ENCODE assay signal across 1 cellular context in genomic region chr17:55444471-55445441, GRCh38.
TF ChIP-seq lines count a peak whose summit lies in the region.

No MANE protein-coding gene starts in this region.

TF ChIP-seq in HepG2, 621 proteins besides CTCF, POLR2A, EP300 and RAD21 (continued from another document and continues in another):
- TF ChIP-seq PAF1 (CRISPR knock-in tag; IDR thresholded peaks at IDR 0.05) (no peak), ZNF570 (CRISPR knock-in tag; IDR thresholded peaks at IDR 0.05; ENCODE audit: borderline replicate concordance) (no peak), ETV5 (CRISPR knock-in tag; IDR thresholded peaks at IDR 0.05; ENCODE audit: borderline replicate concordance) (peak; percentile 84; the same call in 1 of the 2 replicates), KIAA2018 (CRISPR knock-in tag; IDR thresholded peaks at IDR 0.05; ENCODE audit: borderline replicate concordance) (no peak), ZBTB1 (CRISPR knock-in tag; IDR thresholded peaks at IDR 0.05; ENCODE audit: borderline replicate concordance) (no peak), HDAC1 (CRISPR knock-in tag; IDR thresholded peaks at IDR 0.05) (peak; percentile 59), NR2F1 (CRISPR knock-in tag; IDR thresholded peaks at IDR 0.05) (peak; percentile 27 to 51; a peak in 2 of 4 replicates), SP140L (CRISPR knock-in tag; IDR thresholded peaks at IDR 0.05; ENCODE audit: borderline replicate concordance) (peak; percentile 50; the same call in 1 of the 2 replicates), ZNF83 (CRISPR knock-in tag; IDR thresholded peaks at IDR 0.05; ENCODE audit: borderline replicate concordance) (0 out of 2 replicates have a peak, but pooled peaks have one; percentile 21), ZFP37 (CRISPR knock-in tag; IDR thresholded peaks at IDR 0.05; ENCODE audit: borderline replicate concordance) (no peak), TRIM24 (CRISPR knock-in tag; IDR thresholded peaks at IDR 0.05) (no peak), ZBTB26 (CRISPR knock-in tag; IDR thresholded peaks at IDR 0.05; ENCODE audit: borderline replicate concordance) (no peak), ZNF567 (CRISPR knock-in tag; IDR thresholded peaks at IDR 0.05; ENCODE audit: borderline replicate concordance) (peak; percentile 78; the same call in 1 of the 2 replicates), KLF11 (CRISPR knock-in tag; IDR thresholded peaks at IDR 0.05) (peak; percentile 25; the same call in 1 of the 2 replicates), YEATS2 (CRISPR knock-in tag; IDR thresholded peaks at IDR 0.05; ENCODE audit: borderline replicate concordance) (no peak), SNAPC2 (CRISPR knock-in tag; IDR thresholded peaks at IDR 0.05) (no peak), SOX5 (CRISPR knock-in tag; IDR thresholded peaks at IDR 0.05; ENCODE audit: borderline replicate concordance) (0 out of 2 replicates have a peak, but pooled peaks have one; percentile 50), HOXD1 (CRISPR knock-in tag; IDR thresholded peaks at IDR 0.05) (no peak), ZNF383 (CRISPR knock-in tag; IDR thresholded peaks at IDR 0.05; ENCODE audit: borderline replicate concordance) (peak; percentile 20; the same call in 1 of the 2 replicates), RCOR2 (CRISPR knock-in tag; IDR thresholded peaks at IDR 0.05) (no peak; the same call in 1 of the 2 replicates), ZBTB7A (CRISPR knock-in tag; IDR thresholded peaks at IDR 0.05) (no peak), ZNF556 (CRISPR knock-in tag; IDR thresholded peaks at IDR 0.05; ENCODE audit: borderline replicate concordance) (no peak), ADNP (CRISPR knock-in tag; IDR thresholded peaks at IDR 0.05) (no peak), GFI1 (CRISPR knock-in tag; IDR thresholded peaks at IDR 0.05; ENCODE audit: borderline replicate concordance) (peak; percentile 95), BRCA1 (CRISPR knock-in tag; IDR thresholded peaks at IDR 0.05) (no peak), KLF13 (CRISPR knock-in tag; IDR thresholded peaks at IDR 0.05) (no peak), ZNF768 (CRISPR knock-in tag; IDR thresholded peaks at IDR 0.05) (no peak), SRSF1 (optimal IDR thresholded peaks at IDR 0.05; ENCODE audit: low read depth, low read length) (no peak)
- TF ChIP-seq, protein P1, sequence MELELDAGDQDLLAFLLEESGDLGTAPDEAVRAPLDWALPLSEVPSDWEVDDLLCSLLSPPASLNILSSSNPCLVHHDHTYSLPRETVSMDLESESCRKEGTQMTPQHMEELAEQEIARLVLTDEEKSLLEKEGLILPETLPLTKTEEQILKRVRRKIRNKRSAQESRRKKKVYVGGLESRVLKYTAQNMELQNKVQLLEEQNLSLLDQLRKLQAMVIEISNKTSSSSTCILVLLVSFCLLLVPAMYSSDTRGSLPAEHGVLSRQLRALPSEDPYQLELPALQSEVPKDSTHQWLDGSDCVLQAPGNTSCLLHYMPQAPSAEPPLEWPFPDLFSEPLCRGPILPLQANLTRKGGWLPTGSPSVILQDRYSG (CRISPR knock-in tag; IDR thresholded peaks at IDR 0.05), result no peak
- TF ChIP-seq, protein P2, sequence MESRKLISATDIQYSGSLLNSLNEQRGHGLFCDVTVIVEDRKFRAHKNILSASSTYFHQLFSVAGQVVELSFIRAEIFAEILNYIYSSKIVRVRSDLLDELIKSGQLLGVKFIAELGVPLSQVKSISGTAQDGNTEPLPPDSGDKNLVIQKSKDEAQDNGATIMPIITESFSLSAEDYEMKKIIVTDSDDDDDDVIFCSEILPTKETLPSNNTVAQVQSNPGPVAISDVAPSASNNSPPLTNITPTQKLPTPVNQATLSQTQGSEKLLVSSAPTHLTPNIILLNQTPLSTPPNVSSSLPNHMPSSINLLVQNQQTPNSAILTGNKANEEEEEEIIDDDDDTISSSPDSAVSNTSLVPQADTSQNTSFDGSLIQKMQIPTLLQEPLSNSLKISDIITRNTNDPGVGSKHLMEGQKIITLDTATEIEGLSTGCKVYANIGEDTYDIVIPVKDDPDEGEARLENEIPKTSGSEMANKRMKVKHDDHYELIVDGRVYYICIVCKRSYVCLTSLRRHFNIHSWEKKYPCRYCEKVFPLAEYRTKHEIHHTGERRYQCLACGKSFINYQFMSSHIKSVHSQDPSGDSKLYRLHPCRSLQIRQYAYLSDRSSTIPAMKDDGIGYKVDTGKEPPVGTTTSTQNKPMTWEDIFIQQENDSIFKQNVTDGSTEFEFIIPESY (CRISPR knock-in tag; IDR thresholded peaks at IDR 0.05), result no peak
- TF ChIP-seq, protein P3, sequence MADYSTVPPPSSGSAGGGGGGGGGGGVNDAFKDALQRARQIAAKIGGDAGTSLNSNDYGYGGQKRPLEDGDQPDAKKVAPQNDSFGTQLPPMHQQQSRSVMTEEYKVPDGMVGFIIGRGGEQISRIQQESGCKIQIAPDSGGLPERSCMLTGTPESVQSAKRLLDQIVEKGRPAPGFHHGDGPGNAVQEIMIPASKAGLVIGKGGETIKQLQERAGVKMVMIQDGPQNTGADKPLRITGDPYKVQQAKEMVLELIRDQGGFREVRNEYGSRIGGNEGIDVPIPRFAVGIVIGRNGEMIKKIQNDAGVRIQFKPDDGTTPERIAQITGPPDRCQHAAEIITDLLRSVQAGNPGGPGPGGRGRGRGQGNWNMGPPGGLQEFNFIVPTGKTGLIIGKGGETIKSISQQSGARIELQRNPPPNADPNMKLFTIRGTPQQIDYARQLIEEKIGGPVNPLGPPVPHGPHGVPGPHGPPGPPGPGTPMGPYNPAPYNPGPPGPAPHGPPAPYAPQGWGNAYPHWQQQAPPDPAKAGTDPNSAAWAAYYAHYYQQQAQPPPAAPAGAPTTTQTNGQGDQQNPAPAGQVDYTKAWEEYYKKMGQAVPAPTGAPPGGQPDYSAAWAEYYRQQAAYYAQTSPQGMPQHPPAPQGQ (CRISPR knock-in tag; IDR thresholded peaks at IDR 0.05; ENCODE audit: borderline replicate concordance), result no peak
- TF ChIP-seq, protein P4, sequence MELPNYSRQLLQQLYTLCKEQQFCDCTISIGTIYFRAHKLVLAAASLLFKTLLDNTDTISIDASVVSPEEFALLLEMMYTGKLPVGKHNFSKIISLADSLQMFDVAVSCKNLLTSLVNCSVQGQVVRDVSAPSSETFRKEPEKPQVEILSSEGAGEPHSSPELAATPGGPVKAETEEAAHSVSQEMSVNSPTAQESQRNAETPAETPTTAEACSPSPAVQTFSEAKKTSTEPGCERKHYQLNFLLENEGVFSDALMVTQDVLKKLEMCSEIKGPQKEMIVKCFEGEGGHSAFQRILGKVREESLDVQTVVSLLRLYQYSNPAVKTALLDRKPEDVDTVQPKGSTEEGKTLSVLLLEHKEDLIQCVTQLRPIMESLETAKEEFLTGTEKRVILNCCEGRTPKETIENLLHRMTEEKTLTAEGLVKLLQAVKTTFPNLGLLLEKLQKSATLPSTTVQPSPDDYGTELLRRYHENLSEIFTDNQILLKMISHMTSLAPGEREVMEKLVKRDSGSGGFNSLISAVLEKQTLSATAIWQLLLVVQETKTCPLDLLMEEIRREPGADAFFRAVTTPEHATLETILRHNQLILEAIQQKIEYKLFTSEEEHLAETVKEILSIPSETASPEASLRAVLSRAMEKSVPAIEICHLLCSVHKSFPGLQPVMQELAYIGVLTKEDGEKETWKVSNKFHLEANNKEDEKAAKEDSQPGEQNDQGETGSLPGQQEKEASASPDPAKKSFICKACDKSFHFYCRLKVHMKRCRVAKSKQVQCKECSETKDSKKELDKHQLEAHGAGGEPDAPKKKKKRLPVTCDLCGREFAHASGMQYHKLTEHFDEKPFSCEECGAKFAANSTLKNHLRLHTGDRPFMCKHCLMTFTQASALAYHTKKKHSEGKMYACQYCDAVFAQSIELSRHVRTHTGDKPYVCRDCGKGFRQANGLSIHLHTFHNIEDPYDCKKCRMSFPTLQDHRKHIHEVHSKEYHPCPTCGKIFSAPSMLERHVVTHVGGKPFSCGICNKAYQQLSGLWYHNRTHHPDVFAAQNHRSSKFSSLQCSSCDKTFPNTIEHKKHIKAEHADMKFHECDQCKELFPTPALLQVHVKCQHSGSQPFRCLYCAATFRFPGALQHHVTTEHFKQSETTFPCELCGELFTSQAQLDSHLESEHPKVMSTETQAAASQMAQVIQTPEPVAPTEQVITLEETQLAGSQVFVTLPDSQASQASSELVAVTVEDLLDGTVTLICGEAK (IDR thresholded peaks at IDR 0.05), result no peak
- TF ChIP-seq, protein P4 (CRISPR knock-in tag; IDR thresholded peaks at IDR 0.05), result 0 out of 2 replicates have a peak, but pooled peaks have one; percentile 48
